8 cellular contexts compared by ENCODE assay signal in genomic region chr2:170974304-170974993, GRCh38. TPM values are rescaled to one million over a fixed set of nuclear protein-coding genes. Genes with fewer than 3 reads are reported as not detected.
DNase-seq lines count a peak whose midpoint lies in the region; ATAC-seq and TF ChIP-seq lines count a peak whose summit lies in the region.

No MANE protein-coding gene starts in this region.

- DNase-seq in GM20000 (ENCODE audit: low spot score) (peak; percentile 27), SJSA1 (ENCODE audit: low read depth in 1 of 2, low spot score in 2 of 2) (no peak), foreskin melanocyte (peak; percentile 11), AML-193 (lab: John Stamatoyannopoulos, UW) (no peak)

- H3K27ac ChIP-seq in SJSA1: no peak overlapping the region

- H3K4me3 ChIP-seq in SJSA1 (peak overlapping the region; percentile 58), skeletal muscle satellite cell (ENCODE audit: low read length) (peak overlapping the region; percentile 86)

- no peak for ATAC-seq in HG03457 (IDR thresholded peaks at IDR 0.05; ENCODE audit: unreplicated experiment)
- no peak for ATAC-seq in activated CD4-positive, CD25-positive, alpha-beta regulatory T cell treated with anti-CD3 and anti-CD28 coated beads, Interleukin-2, amount 50 U/mL, for 24 hours
- no peak for ATAC-seq in GM18520 (IDR thresholded peaks at IDR 0.05; ENCODE audit: unreplicated experiment)

- TF ChIP-seq CTCF in GM20000 (IDR thresholded peaks at IDR 0.05; ENCODE audit: extremely low read depth, missing control alignments): no peak

- no peaks in the 10 kb centered on the region for H3K9me3 ChIP-seq in SJSA1 (replicated peaks)
- H3K9me3 ChIP-seq in skeletal muscle satellite cell (replicated peaks; ENCODE audit: low read length): no peaks in the 10 kb centered on the region

- no peaks in the 10 kb centered on the region for H3K36me3 ChIP-seq in SJSA1
- no peaks in the 10 kb centered on the region for H3K36me3 ChIP-seq in skeletal muscle satellite cell (ENCODE audit: insufficient read depth, low read length)

- H3K4me2 ChIP-seq in skeletal muscle satellite cell (ENCODE audit: low read length): peak overlapping the region; percentile 96

- peaks cover 8% of the 10 kb centered on the region for H3K4me1 ChIP-seq in SJSA1 (replicated peaks)
- peaks cover 14% of the 10 kb centered on the region for H3K4me1 ChIP-seq in skeletal muscle satellite cell (ENCODE audit: control insufficient read depth, insufficient read depth, low read length)

- H3K27me3 ChIP-seq in SJSA1 (replicated peaks) (no peaks in the 10 kb centered on the region), skeletal muscle satellite cell (ENCODE audit: control insufficient read depth, insufficient read depth, low read length) (no peaks in the 10 kb centered on the region)

- H3K9ac ChIP-seq in skeletal muscle satellite cell (ENCODE audit: low read depth, low read length): peak overlapping the region; percentile 95

RNA-seq across cellular contexts. Expression of gene GORASP2, which starts 45.4 kb away (rescaled TPM):
- 18.8 and 45.2 TPM in 2 replicates for total RNA-seq in SJSA1 (2014; rRNA removed; shearing (Covaris generic))
- total RNA-seq in skeletal muscle satellite cell (2012; rRNA removed): 38.7 and 41.8 TPM in 2 replicates

Comparison
In these comparisons a context has a peak if more than half of its experiments do, and no peak if none do; other contexts are left out.
1. DNase-seq: peak in GM20000 (single experiment) and foreskin melanocyte (single experiment); none in SJSA1 (0 of 2) and AML-193 (0 of 2).